In genomic region chr2:105776560-105776928, GRCh38 we compare ENCODE assay signal across 11 cellular contexts. TPM values are rescaled to one million over a fixed set of nuclear protein-coding genes. Genes with fewer than 3 reads are reported as not detected.
A peak's percentile ranks its signal among the peaks of the same experiment; 100 is the strongest.
DNase-seq lines count a peak whose midpoint lies in the region; ATAC-seq and TF ChIP-seq lines count a peak whose summit lies in the region.
"Had no signal": no experiment of that assay in that cellular context is flagged by ENCODE, and none has a peak within 500 bp of the region (broad histone marks: within the 10 kb centered on the region; RNA-seq: fewer than 3 reads in every experiment).

No MANE protein-coding gene starts in this region.

- no peaks in the 10 kb centered on the region for H3K9me3 Mint-ChIP-seq in effector memory CD8-positive, alpha-beta T cell
- H3K9me3 Mint-ChIP-seq in type B pancreatic cell, result no peaks in the 10 kb centered on the region

- H3K27me3 ChIP-seq in right atrium auricular region (no peaks in the 10 kb centered on the region), upper lobe of right lung (no peaks in the 10 kb centered on the region), colonic mucosa (no peaks in the 10 kb centered on the region), PC-3 (ENCODE audit: low read length) (no peaks in the 10 kb centered on the region)

- peaks cover 81 to 88% of the 10 kb centered on the region in 2 donors for H3K4me1 Mint-ChIP-seq in effector memory CD8-positive, alpha-beta T cell (ENCODE audit: low read depth in 2 of 2)
- peaks cover 73% of the 10 kb centered on the region for H3K4me1 Mint-ChIP-seq in type B pancreatic cell (ENCODE audit: unreplicated experiment)

- ATAC-seq in effector memory CD8-positive, alpha-beta T cell (replicated peaks), result no peak
- ATAC-seq in upper lobe of right lung (no peak), PC-3 (no peak)

- H3K27ac Mint-ChIP-seq in effector memory CD8-positive, alpha-beta T cell, result peak overlapping the region; percentile 96 to 97
- no peak overlapping the region for H3K27ac Mint-ChIP-seq in type B pancreatic cell

- H3K4me2 ChIP-seq in PC-3 (ENCODE audit: low read length), result no peak overlapping the region

- H3K27ac ChIP-seq in right atrium auricular region (no peak overlapping the region), KOPT-K1 (ENCODE audit: low read depth, low read length, poor library complexity, severe bottlenecking) (peak overlapping the region; percentile 65), upper lobe of right lung (peak overlapping the region; percentile 42), colonic mucosa (no peak overlapping the region), PC-3 (ENCODE audit: low read length) (no peak overlapping the region)
- H3K27ac ChIP-seq: GM23248 had no signal

- no TSS peak for BruUV-seq in PC-3 (replicated peaks; lab: Mats Ljungman, UMichigan)

- H3K9me3 ChIP-seq in right atrium auricular region, result no peaks in the 10 kb centered on the region
- no peaks in the 10 kb centered on the region for H3K9me3 ChIP-seq in KOPT-K1 (ENCODE audit: insufficient read depth, low read length, poor library complexity, severe bottlenecking)
- no peaks in the 10 kb centered on the region for H3K9me3 ChIP-seq in upper lobe of right lung
- no peaks in the 10 kb centered on the region for H3K9me3 ChIP-seq in colonic mucosa
- H3K9me3 ChIP-seq in PC-3 (ENCODE audit: low read length), result no peaks in the 10 kb centered on the region

- POLR2A ChIA-PET in PC-3 (lab: Charles Lee; ENCODE audit: unreplicated experiment), result no interaction called here

- H3K4me3 ChIP-seq in right atrium auricular region (no peak overlapping the region), upper lobe of right lung (no peak overlapping the region), colonic mucosa (no peak overlapping the region), PC-3 (ENCODE audit: low read length) (no peak overlapping the region)
- H3K4me3 ChIP-seq: GM23248 had no signal

- intact Hi-C loops in cardiac septum (cut with DNase I), result no loop called here
- intact Hi-C loops in upper lobe of right lung (cut with DNase I), result no loop called here
- intact Hi-C loops in colonic mucosa (cut with DNase I), result no loop called here
- intact Hi-C loops in PC-3 (cut with micrococcal nuclease), result no loop called here

- CTCF ChIA-PET in PC-3 (lab: Charles Lee), result no interaction called here

- DNase-seq in cardiac septum (ENCODE audit: low spot score) (peak; percentile 70), right atrium auricular region (ENCODE audit: low spot score) (no peak), upper lobe of right lung (no peak), colonic mucosa (no peak), type B pancreatic cell (ENCODE audit: extremely low spot score, unreplicated experiment) (no peak), PC-3 (no peak)
- no peak for DNase-seq in effector memory CD8-positive, alpha-beta T cell
- DNase-seq: GM23248, NCI-H2029 treated with DMSO at 0.1 percent for 48 hours, SHP77 had no signal

- TF ChIP-seq CTCF in right atrium auricular region (IDR thresholded peaks at IDR 0.05), result no peak
- TF ChIP-seq CTCF in upper lobe of right lung (IDR thresholded peaks at IDR 0.05), result no peak
- TF ChIP-seq CTCF in colonic mucosa (IDR thresholded peaks at IDR 0.05), result no peak
- TF ChIP-seq CTCF in type B pancreatic cell (conservative IDR thresholded peaks at IDR 0.05), result no peak
- TF ChIP-seq CTCF in PC-3 (conservative IDR thresholded peaks at IDR 0.05; ENCODE audit: low read depth, low read length), result no peak

- H2AFZ ChIP-seq in PC-3 (ENCODE audit: low read length), result no peak overlapping the region
- H2AFZ ChIP-seq: GM23248 had no signal

- peak overlapping the region; percentile 78 to 85 for H3K4me3 Mint-ChIP-seq in effector memory CD8-positive, alpha-beta T cell
- H3K4me3 Mint-ChIP-seq in type B pancreatic cell, result no peak overlapping the region

- no peaks in the 10 kb centered on the region for H3K27me3 Mint-ChIP-seq in effector memory CD8-positive, alpha-beta T cell
- H3K27me3 Mint-ChIP-seq in type B pancreatic cell, result no peaks in the 10 kb centered on the region

- peaks cover 0 to 76% of the 10 kb centered on the region in 2 donors for H3K4me1 ChIP-seq in right atrium auricular region
- peaks cover 47% of the 10 kb centered on the region for H3K4me1 ChIP-seq in upper lobe of right lung
- no peaks in the 10 kb centered on the region for H3K4me1 ChIP-seq in colonic mucosa
- no peaks in the 10 kb centered on the region for H3K4me1 ChIP-seq in PC-3 (ENCODE audit: insufficient read depth, low read length)

- H3K79me2 ChIP-seq in PC-3 (ENCODE audit: low read length), result 0 out of 2 replicates have a peak, but pooled peaks cover 10% of the 10 kb centered on the region

- no peak overlapping the region for H3K9ac ChIP-seq in colonic mucosa (ENCODE audit: low read depth in 2 of 2, low read length in 2 of 2)
- no peak overlapping the region for H3K9ac ChIP-seq in PC-3 (ENCODE audit: low read length)
- H3K9ac ChIP-seq: GM23248 had no signal

- H3K36me3 ChIP-seq in right atrium auricular region (no peaks in the 10 kb centered on the region), KOPT-K1 (ENCODE audit: insufficient read depth, low read length) (peaks cover 8% of the 10 kb centered on the region; the same call in 1 of the 2 replicates), upper lobe of right lung (no peaks in the 10 kb centered on the region), colonic mucosa (no peaks in the 10 kb centered on the region), PC-3 (ENCODE audit: low read depth, low read length) (no peaks in the 10 kb centered on the region)

- no peaks in the 10 kb centered on the region for H3K9me2 ChIP-seq in PC-3 (replicated peaks; ENCODE audit: low read length)

- H3F3A ChIP-seq in PC-3 (ENCODE audit: low read length, unreplicated experiment), result no peaks in the 10 kb centered on the region

- H4K20me1 ChIP-seq in PC-3 (ENCODE audit: low read length), result no peaks in the 10 kb centered on the region

- H3K36me3 Mint-ChIP-seq in effector memory CD8-positive, alpha-beta T cell (ENCODE audit: insufficient read depth), result peaks cover 35% of the 10 kb centered on the region
- peaks cover 8% of the 10 kb centered on the region for H3K36me3 Mint-ChIP-seq in type B pancreatic cell

RNA-seq across cellular contexts. Expression of gene NCK2, which starts 31.8 kb away (rescaled TPM):
- 33.2 TPM for total RNA-seq in cardiac septum
- 10 to 100 TPM; 31.7 to 39.3 TPM for total RNA-seq in right atrium auricular region
- 49.7 TPM for total RNA-seq in upper lobe of right lung
- 10 to 100 TPM; 51.3 to 67.5 TPM for total RNA-seq in colonic mucosa
- total RNA-seq in type B pancreatic cell (ENCODE audit: low replicate concordance), result 86.4 and 103 TPM in 2 replicates
- 45.4 and 68.8 TPM in 2 replicates for total RNA-seq in PC-3 (2014; rRNA removed)

Comparison
In these comparisons a context has a peak if more than half of its experiments do, and no peak if none do; other contexts are left out.
1. H3K27ac ChIP-seq: peak in KOPT-K1 (single experiment) and upper lobe of right lung (single experiment); none in right atrium auricular region (0 of 2), colonic mucosa (single experiment) and PC-3 (single experiment).